Comparison of ENCODE assay signal across 21 cellular contexts in the genomic region with DNA sequence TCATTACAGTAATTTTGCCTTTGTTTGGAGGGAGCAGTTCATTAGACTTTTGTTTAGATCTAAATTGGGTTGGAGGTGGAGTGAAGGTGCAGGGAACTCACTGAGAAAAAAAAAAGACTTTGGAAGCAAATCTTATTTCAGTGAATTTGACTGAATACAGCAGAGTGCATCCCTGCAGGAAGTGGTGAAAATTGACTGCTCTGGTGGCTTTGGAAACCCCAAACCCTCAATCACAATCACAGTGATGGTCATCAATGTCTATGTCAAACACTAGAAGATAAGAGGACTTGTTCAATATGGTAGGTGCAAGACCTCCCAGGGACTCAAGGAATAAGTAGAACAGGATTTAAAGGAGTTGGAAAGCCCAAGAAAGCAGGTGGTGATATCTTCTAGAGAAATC.
DNase-seq lines count a peak whose midpoint lies in the region; ATAC-seq and TF ChIP-seq lines count a peak whose summit lies in the region.
"Had no signal": no experiment of that assay in that cellular context is flagged by ENCODE, and none has a peak within 500 bp of the region (broad histone marks: within the 10 kb centered on the region; RNA-seq: fewer than 3 reads in every experiment).

No MANE protein-coding gene starts in this region.

- ATAC-seq in activated naive CD8-positive, alpha-beta T cell treated with anti-CD3 and anti-CD28 coated beads, Interleukin-2, amount 10 ng/mL, durations not matched to agents 7 days and 5 days (ENCODE audit: low read depth): peak; percentile 36
- no peak for ATAC-seq in activated naive CD8-positive, alpha-beta T cell treated with anti-CD3 and anti-CD28 coated beads, Interleukin-2, amount 50 U/mL, for 24 hours
- no peak for ATAC-seq in activated CD8-positive, alpha-beta T cell treated with anti-CD3 and anti-CD28 coated beads, Interleukin-2, amount 10 ng/mL, durations not matched to agents 7 days and 5 days
- ATAC-seq in GM21526 (IDR thresholded peaks at IDR 0.05; ENCODE audit: low FRiP score, unreplicated experiment) (no peak), GM19023 (IDR thresholded peaks at IDR 0.05; ENCODE audit: unreplicated experiment) (no peak)
- ATAC-seq: A549, GM23338, HCT116 had no signal

- intact Hi-C loops in activated T-helper 1 cell treated with anti-CD3 and anti-CD28 coated beads, Interleukin-12 subunit alpha, Interleukin-12 subunit beta, Interleukin-2, Interleukin-4 antibody, amounts not matched to agents 30 ng/mL and 10 ng/mL and 1 ng/mL, durations not matched to agents 14 hours and 24 hours and 36 hours (cut with micrococcal nuclease): loop anchor here (5.0 kb wide), 1 partner anchor 41 kb away; no protein-coding TSS in a partner anchor

- no peaks in the 10 kb centered on the region for H3K9me3 Mint-ChIP-seq in activated naive CD8-positive, alpha-beta T cell treated with anti-CD3 and anti-CD28 coated beads, Interleukin-2, amount 10 ng/mL, durations not matched to agents 7 days and 5 days
- H3K9me3 Mint-ChIP-seq in activated naive CD8-positive, alpha-beta T cell treated with anti-CD3 and anti-CD28 coated beads, Interleukin-2, amount 50 U/mL, for 24 hours: no peaks in the 10 kb centered on the region
- H3K9me3 Mint-ChIP-seq in activated CD8-positive, alpha-beta T cell treated with anti-CD3 and anti-CD28 coated beads, Interleukin-2, amount 10 ng/mL, durations not matched to agents 7 days and 5 days (ENCODE audit: insufficient read depth): no peaks in the 10 kb centered on the region
- H3K9me3 Mint-ChIP-seq in activated T-helper 1 cell treated with anti-CD3 and anti-CD28 coated beads, Interleukin-12 subunit alpha, Interleukin-12 subunit beta, Interleukin-2, Interleukin-4 antibody, amounts not matched to agents 30 ng/mL and 10 ng/mL and 1 ng/mL, durations not matched to agents 14 hours and 24 hours and 36 hours: no peaks in the 10 kb centered on the region
- H3K9me3 Mint-ChIP-seq: CD4-positive, alpha-beta memory T cell; GM23338; H9 had no signal

- H3K4me3 Mint-ChIP-seq in activated naive CD8-positive, alpha-beta T cell treated with anti-CD3 and anti-CD28 coated beads, Interleukin-2, amount 10 ng/mL, durations not matched to agents 7 days and 5 days: no peak overlapping the region
- no peak overlapping the region for H3K4me3 Mint-ChIP-seq in activated naive CD8-positive, alpha-beta T cell treated with anti-CD3 and anti-CD28 coated beads, Interleukin-2, amount 50 U/mL, for 24 hours
- H3K4me3 Mint-ChIP-seq in activated CD8-positive, alpha-beta T cell treated with anti-CD3 and anti-CD28 coated beads, Interleukin-2, amount 10 ng/mL, durations not matched to agents 7 days and 5 days: no peak overlapping the region
- no peak overlapping the region for H3K4me3 Mint-ChIP-seq in activated T-helper 1 cell treated with anti-CD3 and anti-CD28 coated beads, Interleukin-12 subunit alpha, Interleukin-12 subunit beta, Interleukin-2, Interleukin-4 antibody, amounts not matched to agents 30 ng/mL and 10 ng/mL and 1 ng/mL, durations not matched to agents 14 hours and 24 hours and 36 hours
- H3K4me3 Mint-ChIP-seq: CD4-positive, alpha-beta memory T cell; GM23338; H9 had no signal

- no peaks in the 10 kb centered on the region for H3K27me3 Mint-ChIP-seq in activated naive CD8-positive, alpha-beta T cell treated with anti-CD3 and anti-CD28 coated beads, Interleukin-2, amount 10 ng/mL, durations not matched to agents 7 days and 5 days
- no peaks in the 10 kb centered on the region for H3K27me3 Mint-ChIP-seq in activated naive CD8-positive, alpha-beta T cell treated with anti-CD3 and anti-CD28 coated beads, Interleukin-2, amount 50 U/mL, for 24 hours
- H3K27me3 Mint-ChIP-seq in activated CD8-positive, alpha-beta T cell treated with anti-CD3 and anti-CD28 coated beads, Interleukin-2, amount 10 ng/mL, durations not matched to agents 7 days and 5 days (ENCODE audit: low read depth): no peaks in the 10 kb centered on the region
- H3K27me3 Mint-ChIP-seq in activated T-helper 1 cell treated with anti-CD3 and anti-CD28 coated beads, Interleukin-12 subunit alpha, Interleukin-12 subunit beta, Interleukin-2, Interleukin-4 antibody, amounts not matched to agents 30 ng/mL and 10 ng/mL and 1 ng/mL, durations not matched to agents 14 hours and 24 hours and 36 hours (ENCODE audit: insufficient read depth): no peaks in the 10 kb centered on the region
- H3K27me3 Mint-ChIP-seq: CD4-positive, alpha-beta memory T cell had no signal

- H3K27ac Mint-ChIP-seq in activated naive CD8-positive, alpha-beta T cell treated with anti-CD3 and anti-CD28 coated beads, Interleukin-2, amount 10 ng/mL, durations not matched to agents 7 days and 5 days: no peak overlapping the region
- no peak overlapping the region for H3K27ac Mint-ChIP-seq in activated naive CD8-positive, alpha-beta T cell treated with anti-CD3 and anti-CD28 coated beads, Interleukin-2, amount 50 U/mL, for 24 hours
- H3K27ac Mint-ChIP-seq in activated CD8-positive, alpha-beta T cell treated with anti-CD3 and anti-CD28 coated beads, Interleukin-2, amount 10 ng/mL, durations not matched to agents 7 days and 5 days: no peak overlapping the region
- H3K27ac Mint-ChIP-seq in activated T-helper 1 cell treated with anti-CD3 and anti-CD28 coated beads, Interleukin-12 subunit alpha, Interleukin-12 subunit beta, Interleukin-2, Interleukin-4 antibody, amounts not matched to agents 30 ng/mL and 10 ng/mL and 1 ng/mL, durations not matched to agents 14 hours and 24 hours and 36 hours: no peak overlapping the region
- H3K27ac Mint-ChIP-seq: CD4-positive, alpha-beta memory T cell; GM23338; H9 had no signal

- no peak overlapping the region for H3K4me3 ChIP-seq in GM12865 (ENCODE audit: low read depth, low read length)
- H3K4me3 ChIP-seq: A549, GM23338 had no signal

- DNase-seq in activated naive CD8-positive, alpha-beta T cell treated with anti-CD3 and anti-CD28 coated beads, Interleukin-2, amount 10 ng/mL, durations not matched to agents 7 days and 5 days: no peak
- DNase-seq in activated naive CD8-positive, alpha-beta T cell treated with anti-CD3 and anti-CD28 coated beads, Interleukin-2, amount 50 U/mL, for 24 hours: no peak
- peak; percentile 16 for DNase-seq in GM12865 (ENCODE audit: low read depth)
- peak; percentile 28 for DNase-seq in activated CD8-positive, alpha-beta T cell treated with anti-CD3 and anti-CD28 coated beads, Interleukin-2, amount 10 ng/mL, durations not matched to agents 7 days and 5 days
- no peak for DNase-seq in activated T-helper 1 cell treated with anti-CD3 and anti-CD28 coated beads, Interleukin-12 subunit alpha, Interleukin-12 subunit beta, Interleukin-2, Interleukin-4 antibody, amounts not matched to agents 30 ng/mL and 10 ng/mL and 1 ng/mL, durations not matched to agents 14 hours and 24 hours and 36 hours (ENCODE audit: low spot score)
- DNase-seq: 8988T; ACHN; AML-193; C1 segment of cervical spinal cord; Calu3; CD4-positive, alpha-beta memory T cell; COR-L47; DMS53; DMS79 treated with DMSO at 0.1 percent for 48 hours; GF-D8; H9 had no signal

- H3K36me3 Mint-ChIP-seq in activated naive CD8-positive, alpha-beta T cell treated with anti-CD3 and anti-CD28 coated beads, Interleukin-2, amount 10 ng/mL, durations not matched to agents 7 days and 5 days: no peaks in the 10 kb centered on the region
- H3K36me3 Mint-ChIP-seq in activated naive CD8-positive, alpha-beta T cell treated with anti-CD3 and anti-CD28 coated beads, Interleukin-2, amount 50 U/mL, for 24 hours (ENCODE audit: low read depth): no peaks in the 10 kb centered on the region
- no peaks in the 10 kb centered on the region for H3K36me3 Mint-ChIP-seq in activated CD8-positive, alpha-beta T cell treated with anti-CD3 and anti-CD28 coated beads, Interleukin-2, amount 10 ng/mL, durations not matched to agents 7 days and 5 days (ENCODE audit: low read depth)
- peaks cover 1% of the 10 kb centered on the region for H3K36me3 Mint-ChIP-seq in activated T-helper 1 cell treated with anti-CD3 and anti-CD28 coated beads, Interleukin-12 subunit alpha, Interleukin-12 subunit beta, Interleukin-2, Interleukin-4 antibody, amounts not matched to agents 30 ng/mL and 10 ng/mL and 1 ng/mL, durations not matched to agents 14 hours and 24 hours and 36 hours (ENCODE audit: low read depth)
- H3K36me3 Mint-ChIP-seq: CD4-positive, alpha-beta memory T cell had no signal

- no peak for TF ChIP-seq CTCF in GM12865 (IDR thresholded peaks at IDR 0.05; ENCODE audit: insufficient read depth, low read depth, low read length, missing control alignments)

- CTCF ChIA-PET in activated CD8-positive, alpha-beta T cell treated with anti-CD3 and anti-CD28 coated beads, Interleukin-2, amount 10 ng/mL, durations not matched to agents 7 days and 5 days (lab: Charles Lee): no interaction called here

- POLR2A ChIA-PET in activated naive CD8-positive, alpha-beta T cell treated with anti-CD3 and anti-CD28 coated beads, Interleukin-2, amount 10 ng/mL, durations not matched to agents 7 days and 5 days (lab: Charles Lee): no interaction called here
- POLR2A ChIA-PET in activated CD8-positive, alpha-beta T cell treated with anti-CD3 and anti-CD28 coated beads, Interleukin-2, amount 10 ng/mL, durations not matched to agents 7 days and 5 days (lab: Charles Lee): no interaction called here

- peaks cover 24% of the 10 kb centered on the region for H3K4me1 Mint-ChIP-seq in activated naive CD8-positive, alpha-beta T cell treated with anti-CD3 and anti-CD28 coated beads, Interleukin-2, amount 10 ng/mL, durations not matched to agents 7 days and 5 days
- peaks cover 30% of the 10 kb centered on the region for H3K4me1 Mint-ChIP-seq in activated naive CD8-positive, alpha-beta T cell treated with anti-CD3 and anti-CD28 coated beads, Interleukin-2, amount 50 U/mL, for 24 hours
- peaks cover 37% of the 10 kb centered on the region for H3K4me1 Mint-ChIP-seq in activated CD8-positive, alpha-beta T cell treated with anti-CD3 and anti-CD28 coated beads, Interleukin-2, amount 10 ng/mL, durations not matched to agents 7 days and 5 days (ENCODE audit: low read depth)
- H3K4me1 Mint-ChIP-seq in activated T-helper 1 cell treated with anti-CD3 and anti-CD28 coated beads, Interleukin-12 subunit alpha, Interleukin-12 subunit beta, Interleukin-2, Interleukin-4 antibody, amounts not matched to agents 30 ng/mL and 10 ng/mL and 1 ng/mL, durations not matched to agents 14 hours and 24 hours and 36 hours (ENCODE audit: low read depth): peaks cover 26% of the 10 kb centered on the region
- H3K4me1 Mint-ChIP-seq: GM23338 had no signal

Comparison
In these comparisons a context has a peak if more than half of its experiments do, and no peak if none do; other contexts are left out.
1. DNase-seq: peak in GM12865 (single experiment) and activated CD8-positive, alpha-beta T cell treated with anti-CD3 and anti-CD28 coated beads, Interleukin-2, amount 10 ng/mL, durations not matched to agents 7 days and 5 days (single experiment); none in activated naive CD8-positive, alpha-beta T cell treated with anti-CD3 and anti-CD28 coated beads, Interleukin-2, amount 10 ng/mL, durations not matched to agents 7 days and 5 days (single experiment), activated naive CD8-positive, alpha-beta T cell treated with anti-CD3 and anti-CD28 coated beads, Interleukin-2, amount 50 U/mL, for 24 hours (single experiment) and activated T-helper 1 cell treated with anti-CD3 and anti-CD28 coated beads, Interleukin-12 subunit alpha, Interleukin-12 subunit beta, Interleukin-2, Interleukin-4 antibody, amounts not matched to agents 30 ng/mL and 10 ng/mL and 1 ng/mL, durations not matched to agents 14 hours and 24 hours and 36 hours (single experiment).